Comparison of ENCODE assay signal across 8 cellular contexts in the genomic region with DNA sequence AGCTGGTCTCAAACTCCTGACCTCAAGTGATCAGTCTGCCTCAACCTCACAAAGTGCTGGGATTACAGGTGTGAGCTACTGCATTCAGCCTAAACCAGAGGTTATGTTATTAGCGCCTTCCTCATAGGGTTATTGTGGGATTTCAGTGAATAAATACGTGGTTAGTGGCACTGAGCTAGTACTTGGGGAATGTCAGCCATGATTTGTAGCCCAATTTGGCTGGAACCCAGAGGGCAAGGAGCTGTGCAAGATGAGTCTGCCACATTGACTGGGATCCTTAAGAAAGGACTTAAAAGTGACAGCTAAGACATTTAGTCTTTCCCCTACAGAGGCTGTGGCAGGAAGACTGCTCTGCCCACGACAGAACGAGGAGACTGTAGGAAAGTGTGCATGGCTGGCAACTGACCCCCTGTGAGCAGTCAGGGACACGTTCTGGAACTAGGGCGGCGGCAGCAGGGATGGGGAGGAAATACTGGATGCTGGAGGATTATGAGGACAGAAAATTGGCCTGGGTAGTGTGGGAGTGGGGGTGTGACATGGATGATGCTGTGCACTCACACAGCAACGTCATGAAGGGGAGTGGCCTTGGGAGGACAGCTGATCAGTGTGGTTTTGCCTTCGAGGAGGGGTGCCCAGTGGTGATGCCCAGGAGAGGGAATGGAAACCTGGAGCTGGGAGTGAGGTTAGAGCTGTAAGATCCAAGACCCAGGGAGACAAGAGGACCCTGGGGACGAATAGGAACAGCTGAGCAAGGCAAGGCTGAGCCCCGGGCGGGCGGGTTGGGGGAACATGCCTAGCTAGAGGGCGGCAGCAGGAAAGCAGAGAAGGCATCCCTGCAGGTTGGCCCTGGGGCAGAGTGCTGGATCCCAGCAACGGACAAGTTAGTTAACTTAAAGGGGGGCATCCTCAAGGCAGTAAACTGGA. TPM values are rescaled to one million over a fixed set of nuclear protein-coding genes. Genes with fewer than 3 reads are reported as not detected.
DNase-seq lines count a peak whose midpoint lies in the region; ATAC-seq, FAIRE-seq and TF ChIP-seq lines count a peak whose summit lies in the region.

No MANE protein-coding gene starts in this region.

- H3K27ac ChIP-seq in SJCRH30 (no peak overlapping the region), cardiac muscle cell (no peak overlapping the region), pancreas (no peak overlapping the region)

- ATAC-seq in pancreas: peak in 1 of 4 donors; percentile 11
- ATAC-seq in HG03571 (IDR thresholded peaks at IDR 0.05; ENCODE audit: unreplicated experiment): no peak
- ATAC-seq in HG03025 (IDR thresholded peaks at IDR 0.05; ENCODE audit: low FRiP score, unreplicated experiment): no peak

- H3K9me3 ChIP-seq in MG63: peaks cover 2% of the 10 kb centered on the region; the same call in 1 of the 2 replicates
- H3K9me3 ChIP-seq in SJCRH30 (replicated peaks): no peaks in the 10 kb centered on the region; the same call in 1 of the 2 replicates
- H3K9me3 ChIP-seq in cardiac muscle cell (ENCODE audit: low read depth): no peaks in the 10 kb centered on the region
- H3K9me3 ChIP-seq in pancreas: no peaks in the 10 kb centered on the region

- H3K27me3 ChIP-seq in MG63: no peaks in the 10 kb centered on the region
- no peaks in the 10 kb centered on the region for H3K27me3 ChIP-seq in SJCRH30
- H3K27me3 ChIP-seq in cardiac muscle cell: no peaks in the 10 kb centered on the region
- H3K27me3 ChIP-seq in pancreas: no peaks in the 10 kb centered on the region

- 22 to 34% methylated on average over 15 of the region's 15 CpGs for WGBS in pancreas, 2 donors

- intact Hi-C loops in pancreas (cut with DNase I): no loop called here

- H3K4me1 ChIP-seq in SJCRH30 (0 out of 2 replicates have a peak, but pooled peaks cover 3% of the 10 kb centered on the region), cardiac muscle cell (ENCODE audit: low read depth) (no peaks in the 10 kb centered on the region), pancreas (peaks cover 0 to 12% (median 0%) of the 10 kb centered on the region in 3 donors)

- H3K4me3 ChIP-seq in MG63 (peak overlapping the region; percentile 88), SJCRH30 (peak overlapping the region; percentile 86), cardiac muscle cell (no peak overlapping the region), pancreas (peak overlapping the region in 1 of 4 donors; percentile 15)

- FAIRE-seq in pancreas (lab: Jason Lieb, UNC): no peak

- DNase-seq in DMS114 treated with DMSO at 0.1 percent for 48 hours (lab: John Stamatoyannopoulos, UW; ENCODE audit: unreplicated experiment) (peak; percentile 80), MG63 (peak; percentile 75), SJCRH30 (peak; percentile 92 to 95), amniotic stem cell (lab: John Stamatoyannopoulos, UW) (peak; percentile 55), cardiac muscle cell (ENCODE audit: low read depth in 1 of 2, low spot score in 1 of 2) (peak; percentile 41 to 85), pancreas (peak in 5 of 6 donors; percentile 38 to 70 (median 58))

- no peaks in the 10 kb centered on the region for H3K36me3 ChIP-seq in MG63
- H3K36me3 ChIP-seq in SJCRH30: no peaks in the 10 kb centered on the region
- no peaks in the 10 kb centered on the region for H3K36me3 ChIP-seq in cardiac muscle cell
- no peaks in the 10 kb centered on the region for H3K36me3 ChIP-seq in pancreas

- no peak for TF ChIP-seq CTCF in cardiac muscle cell (IDR thresholded peaks at IDR 0.05; ENCODE audit: low read depth, low read length)
- TF ChIP-seq CTCF in pancreas (IDR thresholded peaks at IDR 0.05): no peak

RNA-seq across cellular contexts. Expression of gene ATP5PD, which starts 14.5 kb away (rescaled TPM):
- total RNA-seq in MG63 (2014; rRNA removed; shearing (Covaris generic); ENCODE audit: low replicate concordance): 296 and 323 TPM in 2 replicates
- total RNA-seq in SJCRH30 (2014; rRNA removed; shearing (Covaris generic)): 337 and 350 TPM in 2 replicates
- total RNA-seq in cardiac muscle cell (411 and 666 TPM in 2 replicates), pancreas (100 to 1,000 TPM in 4 of 6 donors, 10 to 100 TPM in 2; 81.6 to 121 (median 105) TPM)
- polyA plus RNA-seq in cardiac muscle cell (603 and 732 TPM in 2 replicates), pancreas (100 to 1,000 TPM; 215 to 229 TPM)

RNA-seq across cellular contexts. Expression of gene KCTD2, which starts 14.8 kb away (rescaled TPM):
- 15.6 and 17.0 TPM in 2 replicates for total RNA-seq in MG63 (2014; rRNA removed; shearing (Covaris generic); ENCODE audit: low replicate concordance)
- total RNA-seq in SJCRH30 (2014; rRNA removed; shearing (Covaris generic)): 34.4 and 34.5 TPM in 2 replicates
- total RNA-seq in cardiac muscle cell (23.9 and 24.4 TPM in 2 replicates), pancreas (10 to 100 TPM in 1 of 6 donors, 1 to 10 TPM in 5; 6.3 to 13.2 (median 8.5) TPM)
- polyA plus RNA-seq in cardiac muscle cell (20.7 and 22.4 TPM in 2 replicates), pancreas (10 to 100 TPM; 13.0 to 14.6 TPM)

RNA-seq across cellular contexts. Expression of gene MRPL58, which starts 19.8 kb away (rescaled TPM):
- total RNA-seq in MG63 (2014; rRNA removed; shearing (Covaris generic); ENCODE audit: low replicate concordance): 94.3 and 148 TPM in 2 replicates
- total RNA-seq in SJCRH30 (2014; rRNA removed; shearing (Covaris generic)): 39.6 and 39.8 TPM in 2 replicates
- total RNA-seq in cardiac muscle cell (44.8 and 62.9 TPM in 2 replicates), pancreas (10 to 100 TPM; 11.7 to 22.2 (median 14.1) TPM)
- polyA plus RNA-seq in cardiac muscle cell (39.7 and 48.4 TPM in 2 replicates), pancreas (10 to 100 TPM; 20.9 to 23.6 TPM)

RNA-seq across cellular contexts. Expression of gene CDR2L, which starts 44.8 kb away (rescaled TPM):
- total RNA-seq in MG63 (2014; rRNA removed; shearing (Covaris generic); ENCODE audit: low replicate concordance): 2.2 and 4.2 TPM in 2 replicates
- 10.9 and 11.3 TPM in 2 replicates for total RNA-seq in SJCRH30 (2014; rRNA removed; shearing (Covaris generic))
- total RNA-seq in cardiac muscle cell: 15.1 and 16.4 TPM in 2 replicates
- 5.9 and 8.0 TPM in 2 replicates for polyA plus RNA-seq in cardiac muscle cell
- total RNA-seq in pancreas: 10 to 100 TPM in 1 of 6 donors, 1 to 10 TPM in 5; 2.3 to 11.2 (median 3.4) TPM
- polyA plus RNA-seq in pancreas: 1 to 10 TPM; 4.6 to 5.7 TPM

RNA-seq across cellular contexts. Expression of gene SLC16A5, which starts 55.5 kb away (rescaled TPM):
- 0.12 and 0.33 TPM in 2 replicates for total RNA-seq in MG63 (2014; rRNA removed; shearing (Covaris generic); ENCODE audit: low replicate concordance)
- total RNA-seq in SJCRH30 (2014; rRNA removed; shearing (Covaris generic)): 0.04 TPM in 1 of 2 replicates, not detected in the other
- total RNA-seq in cardiac muscle cell (32.2 and 47.1 TPM in 2 replicates), pancreas (1 to 10 TPM; 2.2 to 5.2 (median 4.0) TPM)
- polyA plus RNA-seq in cardiac muscle cell (9.9 and 18.8 TPM in 2 replicates), pancreas (1 to 10 TPM; 7.8 to 8.8 TPM)
